ENCODE assay signal across 16 cellular contexts in genomic region chr16:27539636-27540035, GRCh38. TPM values are rescaled to one million over a fixed set of nuclear protein-coding genes. Genes with fewer than 3 reads are reported as not detected.
DNase-seq lines count a peak whose midpoint lies in the region; ATAC-seq, FAIRE-seq and TF ChIP-seq lines count a peak whose summit lies in the region.
"Had no signal": no experiment of that assay in that cellular context is flagged by ENCODE, and none has a peak within 500 bp of the region (broad histone marks: within the 10 kb centered on the region; RNA-seq: fewer than 3 reads in every experiment).

No MANE protein-coding gene starts in this region.

- TF ChIP-seq POLR2A in HepG2 (IDR thresholded peaks at IDR 0.05; ENCODE audit: insufficient read depth in 1 of 2, low read depth in 2 of 2, low read length in 2 of 2): no peak
- TF ChIP-seq POLR2A in right lobe of liver (IDR thresholded peaks at IDR 0.05): no peak
- no peak for TF ChIP-seq POLR2A in ovary (IDR thresholded peaks at IDR 0.05)

- in situ Hi-C loops in HepG2 (cut with HindIII; ENCODE audit: extremely low pct_ligation_motif_present, low pct_unique_long_range_greater_than_20kb): no loop called here

- no peaks in the 10 kb centered on the region for H3K27me3 Mint-ChIP-seq in effector memory CD8-positive, alpha-beta T cell
- H3K27me3 Mint-ChIP-seq in natural killer cell treated with Interleukin-12 subunit alpha and Interleukin-12 subunit beta and Interleukin-15 and Interleukin-18, amount 100 ng/mL, for 72 hours: no peaks in the 10 kb centered on the region
- H3K27me3 Mint-ChIP-seq: CD4-positive, alpha-beta memory T cell had no signal

- no peaks in the 10 kb centered on the region for H4K20me1 ChIP-seq in HepG2 (ENCODE audit: insufficient read depth, low read length)

- CTCF ChIA-PET in HepG2 (lab: Yijun Ruan, JAX; ENCODE audit: low intra/inter-chr PET ratio, low total read pairs): no interaction called here

- intact Hi-C loops in HepG2 (cut with micrococcal nuclease; ENCODE audit: unreplicated experiment) (no loop called here), right lobe of liver (cut with DNase I) (no loop called here), lower lobe of right lung (cut with DNase I) (no loop called here), ovary (cut with DNase I) (loop anchor here in 1 of 4 donors (10.0 kb wide), 1 partner anchor 85 kb away; no protein-coding TSS in a partner anchor)

- WGBS in HepG2 (ENCODE audit: low lambda C conversion rate): 78% methylated on average over 5 of the region's 5 CpGs
- 80% methylated on average over 5 of the region's 5 CpGs for WGBS in right lobe of liver (ENCODE audit: insufficient coverage, low coverage, low lambda C conversion rate, missing lambda C conversion rate)
- 74 to 80% (median 78%) methylated on average over 5 of the region's 5 CpGs for WGBS in ovary, 3 donors

- H3K9me3 ChIP-seq in HepG2 (ENCODE audit: low read length): no peaks in the 10 kb centered on the region
- H3K9me3 ChIP-seq in right lobe of liver: no peaks in the 10 kb centered on the region
- no peaks in the 10 kb centered on the region for H3K9me3 ChIP-seq in lower lobe of right lung
- H3K9me3 ChIP-seq in ovary: no peaks in the 10 kb centered on the region
- H3K9me3 ChIP-seq: A549, BE2C, HAP-1 had no signal

- H3K4me1 ChIP-seq in HepG2 (ENCODE audit: insufficient read depth, low read length): no peaks in the 10 kb centered on the region
- H3K4me1 ChIP-seq in right lobe of liver: no peaks in the 10 kb centered on the region
- no peaks in the 10 kb centered on the region for H3K4me1 ChIP-seq in lower lobe of right lung
- peaks cover 1% of the 10 kb centered on the region for H3K4me1 ChIP-seq in ovary (ENCODE audit: insufficient read depth)
- H3K4me1 ChIP-seq: A549, BE2C, HAP-1 had no signal

- no peak for DNase-seq in HepG2 (ENCODE audit: low spot score)
- DNase-seq in right lobe of liver: no peak
- no peak for DNase-seq in effector memory CD8-positive, alpha-beta T cell
- DNase-seq in natural killer cell treated with Interleukin-12 subunit alpha and Interleukin-12 subunit beta and Interleukin-15 and Interleukin-18, amount 100 ng/mL, for 72 hours (ENCODE audit: low spot score): no peak
- DNase-seq in lower lobe of right lung: no peak
- DNase-seq in NCI-H2029 (lab: John Stamatoyannopoulos, UW): no peak
- DNase-seq in ovary: no peak
- DNase-seq: BE2C; CD4-positive, alpha-beta memory T cell; DMS79 had no signal

- no peak for FAIRE-seq in HepG2 (lab: Jason Lieb, UNC)
- FAIRE-seq: A549, GM19239, H1, HTR-8/SVneo had no signal

- H3K27ac Mint-ChIP-seq in effector memory CD8-positive, alpha-beta T cell: peak overlapping the region; percentile 9 to 84
- peak overlapping the region; percentile 96 to 99 for H3K27ac Mint-ChIP-seq in natural killer cell treated with Interleukin-12 subunit alpha and Interleukin-12 subunit beta and Interleukin-15 and Interleukin-18, amount 100 ng/mL, for 72 hours

- H3K4me1 Mint-ChIP-seq in effector memory CD8-positive, alpha-beta T cell (ENCODE audit: low read depth in 2 of 2): peaks cover 12 to 17% of the 10 kb centered on the region in 2 donors
- H3K4me1 Mint-ChIP-seq in natural killer cell treated with Interleukin-12 subunit alpha and Interleukin-12 subunit beta and Interleukin-15 and Interleukin-18, amount 100 ng/mL, for 72 hours (ENCODE audit: low read depth in 2 of 2): peaks cover 31 to 42% of the 10 kb centered on the region in 2 donors

- no peak overlapping the region for H3K9ac ChIP-seq in HepG2 (ENCODE audit: insufficient read depth, low read depth, low read length)

- H3K4me3 ChIP-seq in HepG2 (replicated peaks in 1 of 3; ENCODE audit: insufficient read depth in 1 of 3, low read depth in 2 of 3, low read length in 3 of 3) (no peak overlapping the region), right lobe of liver (no peak overlapping the region), lower lobe of right lung (no peak overlapping the region), ovary (no peak overlapping the region)
- H3K4me3 ChIP-seq: A549, HAP-1 had no signal

- no peaks in the 10 kb centered on the region for H3K79me2 ChIP-seq in HepG2 (ENCODE audit: insufficient read depth, low read length)

- TF ChIP-seq CTCF in HepG2 (CRISPR knock-in tag; IDR thresholded peaks at IDR 0.05) (no peak), right lobe of liver (IDR thresholded peaks at IDR 0.05) (no peak), lower lobe of right lung (IDR thresholded peaks at IDR 0.05) (no peak), ovary (IDR thresholded peaks at IDR 0.05) (no peak)

- peak overlapping the region in 1 of 2 donors; percentile 41 for H3K4me3 Mint-ChIP-seq in effector memory CD8-positive, alpha-beta T cell
- H3K4me3 Mint-ChIP-seq in natural killer cell treated with Interleukin-12 subunit alpha and Interleukin-12 subunit beta and Interleukin-15 and Interleukin-18, amount 100 ng/mL, for 72 hours: peak overlapping the region; percentile 83
- H3K4me3 Mint-ChIP-seq: CD4-positive, alpha-beta memory T cell had no signal

- H3K36me3 Mint-ChIP-seq in effector memory CD8-positive, alpha-beta T cell (ENCODE audit: insufficient read depth): peaks cover 89% of the 10 kb centered on the region
- H3K36me3 Mint-ChIP-seq in natural killer cell treated with Interleukin-12 subunit alpha and Interleukin-12 subunit beta and Interleukin-15 and Interleukin-18, amount 100 ng/mL, for 72 hours: peaks cover 47% of the 10 kb centered on the region

- H3K4me2 ChIP-seq in HepG2 (ENCODE audit: low read depth, low read length): no peak overlapping the region
- H3K4me2 ChIP-seq: A549 had no signal

- H3K36me3 ChIP-seq in HepG2 (replicated peaks in 1 of 2; ENCODE audit: control insufficient read depth in 1 of 2, insufficient read depth in 2 of 2, low read length in 2 of 2): peaks cover 54 to 88% of the 10 kb centered on the region in 2 experiments
- H3K36me3 ChIP-seq in right lobe of liver: peaks cover 0 to 85% (median 30%) of the 10 kb centered on the region in 4 donors
- H3K36me3 ChIP-seq in lower lobe of right lung: peaks cover 98% of the 10 kb centered on the region
- no peaks in the 10 kb centered on the region for H3K36me3 ChIP-seq in ovary

- H3K9me3 Mint-ChIP-seq in effector memory CD8-positive, alpha-beta T cell: no peaks in the 10 kb centered on the region
- no peaks in the 10 kb centered on the region for H3K9me3 Mint-ChIP-seq in natural killer cell treated with Interleukin-12 subunit alpha and Interleukin-12 subunit beta and Interleukin-15 and Interleukin-18, amount 100 ng/mL, for 72 hours

- TF ChIP-seq RAD21 in HepG2 (CRISPR knock-in tag; IDR thresholded peaks at IDR 0.05): no peak

- POLR2A ChIA-PET in HepG2 (lab: Yijun Ruan, JAX): no interaction called here

- TF ChIP-seq EP300 in HepG2 (IDR thresholded peaks at IDR 0.05; ENCODE audit: low read depth in 2 of 2, low read length in 2 of 2): no peak
- TF ChIP-seq EP300 in HepG2 (CRISPR knock-in tag; IDR thresholded peaks at IDR 0.05; ENCODE audit: borderline replicate concordance): no peak
- TF ChIP-seq EP300 in ovary (IDR thresholded peaks at IDR 0.05): no peak

- no peak for ATAC-seq in HepG2
- no peak for ATAC-seq in right lobe of liver
- ATAC-seq in effector memory CD8-positive, alpha-beta T cell (replicated peaks): no peak
- ATAC-seq in natural killer cell treated with Interleukin-12 subunit alpha and Interleukin-12 subunit beta and Interleukin-15 and Interleukin-18, amount 100 ng/mL, for 72 hours: no peak
- no peak for ATAC-seq in lower lobe of right lung
- ATAC-seq: A549 had no signal

- no peak overlapping the region for H3K27ac ChIP-seq in HepG2 (ENCODE audit: extremely low read length, insufficient read depth, low read length)
- H3K27ac ChIP-seq in right lobe of liver: no peak overlapping the region
- no peak overlapping the region for H3K27ac ChIP-seq in lower lobe of right lung
- H3K27ac ChIP-seq in ovary: no peak overlapping the region
- H3K27ac ChIP-seq: A549, C4-2B had no signal

- no TSS peak for BruUV-seq in HepG2 (replicated peaks; lab: Mats Ljungman, UMichigan)

- no peaks in the 10 kb centered on the region for H3K27me3 ChIP-seq in HepG2 (ENCODE audit: control insufficient read depth in 1 of 2, insufficient read depth in 2 of 2, low read length in 2 of 2)
- no peaks in the 10 kb centered on the region for H3K27me3 ChIP-seq in right lobe of liver
- no peaks in the 10 kb centered on the region for H3K27me3 ChIP-seq in lower lobe of right lung (ENCODE audit: low read depth)
- H3K27me3 ChIP-seq in ovary: no peaks in the 10 kb centered on the region
- H3K27me3 ChIP-seq: BE2C had no signal

- H2AFZ ChIP-seq in HepG2 (ENCODE audit: low read length): no peak overlapping the region

RNA-seq across cellular contexts. Expression of gene GTF3C1, which starts 10.1 kb away (rescaled TPM):
- total RNA-seq in HepG2 (2016; rRNA removed; fragmentation: Illumina TruSeq; extraction: Trizol) (44.9 and 72.7 TPM in 2 replicates), right lobe of liver (10 to 100 TPM; 25.3 to 53.3 (median 26.9) TPM), lower lobe of right lung (57.1 TPM), ovary (10 to 100 TPM; 50.7 to 71.7 (median 58.0) TPM)
- 15.7 and 16.0 TPM in 2 replicates for total RNA-seq in HepG2 (2016; cell fraction: cytosol; rRNA removed; fragmentation: Illumina TruSeq; extraction: Trizol; ENCODE audit: low read depth)
- 34.4 and 74.8 TPM in 2 replicates for total RNA-seq in HepG2 (2016; cell fraction: insoluble cytoplasmic fraction; rRNA removed; fragmentation: Illumina TruSeq; extraction: Trizol)
- 23.3 and 26.6 TPM in 2 replicates for total RNA-seq in HepG2 (2016; cell fraction: membrane; rRNA removed; fragmentation: Illumina TruSeq; extraction: Trizol)
- 94.4 and 99.1 TPM in 2 replicates for total RNA-seq in HepG2 (2016; cell fraction: nucleus; rRNA removed; fragmentation: Illumina TruSeq; extraction: Trizol)
- polyA plus RNA-seq in HepG2 (2011; rRNA removed) (29.2 and 36.7 TPM in 2 replicates), ovary (10 to 100 TPM; 33.9 to 45.4 TPM)
- polyA plus RNA-seq in HepG2 (2011; cell fraction: cytosol; rRNA removed): 23.4 and 32.3 TPM in 2 replicates
- polyA plus RNA-seq in HepG2 (2011; cell fraction: nucleus; rRNA removed): 116 and 121 TPM in 2 replicates
- 36.5 and 37.3 TPM in 2 replicates for polyA plus RNA-seq in HepG2 (2012)
- polyA plus RNA-seq in HepG2 (2016; cell fraction: cytosol; fragmentation: Illumina TruSeq; extraction: Trizol; ENCODE audit: low read depth): 7.7 TPM in 2 replicates
- polyA plus RNA-seq in HepG2 (2016; cell fraction: insoluble cytoplasmic fraction; fragmentation: Illumina TruSeq; extraction: Trizol; ENCODE audit: low read depth): 36.4 and 43.1 TPM in 2 replicates
- polyA plus RNA-seq in HepG2 (2016; cell fraction: membrane; fragmentation: Illumina TruSeq; extraction: Trizol; ENCODE audit: low read depth): 12.2 and 12.6 TPM in 2 replicates
- 147 and 157 TPM in 2 replicates for polyA plus RNA-seq in HepG2 (2016; cell fraction: nucleus; fragmentation: Illumina TruSeq; extraction: Trizol; ENCODE audit: insufficient read depth, low read depth)
- polyA minus RNA-seq in HepG2 (2011; rRNA and poly(A)+ RNA removed; ENCODE audit: low replicate concordance): 64.4 and 114 TPM in 2 replicates
- 73.8 and 74.4 TPM in 2 replicates for polyA minus RNA-seq in HepG2 (2011; cell fraction: cytosol; rRNA and poly(A)+ RNA removed)
- 75.6 and 96.5 TPM in 2 replicates for polyA minus RNA-seq in HepG2 (2011; cell fraction: nucleus; rRNA and poly(A)+ RNA removed)
- total RNA-seq in natural killer cell treated with Interleukin-12 subunit alpha and Interleukin-12 subunit beta and Interleukin-15 and Interleukin-18, amount 100 ng/mL, for 72 hours: 100 to 1,000 TPM; 111 to 128 TPM

RNA-seq across cellular contexts. Expression of gene KATNIP, which starts 10.3 kb away (rescaled TPM):
- total RNA-seq in HepG2 (2016; rRNA removed; fragmentation: Illumina TruSeq; extraction: Trizol) (11.8 and 12.0 TPM in 2 replicates), right lobe of liver (10 to 100 TPM in 1 of 6 experiments, 1 to 10 TPM in 5; 6.1 to 10.2 (median 7.6) TPM), lower lobe of right lung (32.9 TPM), ovary (10 to 100 TPM; 11.0 to 32.9 (median 20.5) TPM)
- total RNA-seq in HepG2 (2016; cell fraction: cytosol; rRNA removed; fragmentation: Illumina TruSeq; extraction: Trizol; ENCODE audit: low read depth): 1.4 and 2.9 TPM in 2 replicates
- 11.9 and 13.3 TPM in 2 replicates for total RNA-seq in HepG2 (2016; cell fraction: insoluble cytoplasmic fraction; rRNA removed; fragmentation: Illumina TruSeq; extraction: Trizol)
- 3.3 and 4.4 TPM in 2 replicates for total RNA-seq in HepG2 (2016; cell fraction: membrane; rRNA removed; fragmentation: Illumina TruSeq; extraction: Trizol)
- total RNA-seq in HepG2 (2016; cell fraction: nucleus; rRNA removed; fragmentation: Illumina TruSeq; extraction: Trizol): 19.2 and 23.9 TPM in 2 replicates
- polyA plus RNA-seq in HepG2 (2011; rRNA removed) (9.7 and 13.1 TPM in 2 replicates), ovary (10 to 100 TPM in 1 of 2 donors, 1 to 10 TPM in 1; 8.4 to 11.7 TPM)
- 4.9 and 5.9 TPM in 2 replicates for polyA plus RNA-seq in HepG2 (2011; cell fraction: cytosol; rRNA removed)
- 69.4 and 79.1 TPM in 2 replicates for polyA plus RNA-seq in HepG2 (2011; cell fraction: nucleus; rRNA removed)
- polyA plus RNA-seq in HepG2 (2012): 7.3 and 9.1 TPM in 2 replicates
- polyA plus RNA-seq in HepG2 (2016; cell fraction: cytosol; fragmentation: Illumina TruSeq; extraction: Trizol; ENCODE audit: low read depth): 0.67 and 0.72 TPM in 2 replicates
- polyA plus RNA-seq in HepG2 (2016; cell fraction: insoluble cytoplasmic fraction; fragmentation: Illumina TruSeq; extraction: Trizol; ENCODE audit: low read depth): 5.8 and 8.3 TPM in 2 replicates
- 0.84 and 1.0 TPM in 2 replicates for polyA plus RNA-seq in HepG2 (2016; cell fraction: membrane; fragmentation: Illumina TruSeq; extraction: Trizol; ENCODE audit: low read depth)
- 26.4 and 32.6 TPM in 2 replicates for polyA plus RNA-seq in HepG2 (2016; cell fraction: nucleus; fragmentation: Illumina TruSeq; extraction: Trizol; ENCODE audit: insufficient read depth, low read depth)
- polyA minus RNA-seq in HepG2 (2011; rRNA and poly(A)+ RNA removed; ENCODE audit: low replicate concordance): 14.8 and 27.4 TPM in 2 replicates
- 5.6 and 7.6 TPM in 2 replicates for polyA minus RNA-seq in HepG2 (2011; cell fraction: cytosol; rRNA and poly(A)+ RNA removed)
- polyA minus RNA-seq in HepG2 (2011; cell fraction: nucleus; rRNA and poly(A)+ RNA removed): 46.9 and 47.9 TPM in 2 replicates
- 10 to 100 TPM; 30.0 to 38.2 TPM for total RNA-seq in natural killer cell treated with Interleukin-12 subunit alpha and Interleukin-12 subunit beta and Interleukin-15 and Interleukin-18, amount 100 ng/mL, for 72 hours
